In the genomic region with DNA sequence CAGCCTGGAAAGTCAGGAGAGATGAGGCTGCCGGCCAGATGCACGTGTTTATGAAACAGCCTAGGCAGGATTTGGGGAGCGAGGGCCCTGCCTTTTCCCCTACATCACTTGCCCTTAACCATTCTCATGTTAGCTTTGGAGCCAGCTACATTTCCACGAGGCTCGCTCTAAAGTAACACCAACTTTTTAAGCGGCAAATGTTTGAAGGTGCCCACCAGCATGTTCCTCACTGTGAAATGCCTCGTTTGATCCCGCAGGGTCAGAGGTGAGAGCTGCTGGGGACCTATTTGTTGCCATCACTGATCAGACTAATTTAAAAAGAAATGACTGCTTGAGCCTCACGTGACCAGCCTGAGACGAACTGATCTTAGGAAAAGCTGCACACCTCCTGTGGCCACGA, we compare ENCODE assay signal across 30 cellular contexts. TPM values are rescaled to one million over a fixed set of nuclear protein-coding genes. Genes with fewer than 3 reads are reported as not detected.
"Had no signal": no experiment of that assay in that cellular context is flagged by ENCODE, and none has a peak within 500 bp of the region (broad histone marks: within the 10 kb centered on the region; RNA-seq: fewer than 3 reads in every experiment).

No MANE protein-coding gene starts in this region.

- H3K4me3 ChIP-seq: ascending aorta, cardiac muscle cell, Peyer's patch had no signal

- H3K36me3 ChIP-seq: ascending aorta, cardiac muscle cell, Peyer's patch had no signal

- H3K4me1 ChIP-seq: ascending aorta, Peyer's patch had no signal

- DNase-seq: activated CD4-positive, alpha-beta T cell treated with anti-CD3 and anti-CD28 coated beads for 36 hours; activated CD4-positive, alpha-beta T cell treated with anti-CD3 and anti-CD28 coated beads, Interleukin-2, amount 10 ng/mL, durations not matched to agents 7 days and 5 days; activated CD4-positive, alpha-beta T cell treated with anti-CD3 and anti-CD28 coated beads, Interleukin-2, amount 50 U/mL, for 48 hours; activated CD8-positive, alpha-beta T cell treated with anti-CD3 and anti-CD28 coated beads, Interleukin-2, amount 10 ng/mL, durations not matched to agents 7 days and 5 days; activated gamma-delta T cell; activated naive CD4-positive, alpha-beta T cell treated with Interleukin-2 at 50 U/mL for 16 hours; activated naive CD8-positive, alpha-beta T cell treated with anti-CD3 and anti-CD28 coated beads, Interleukin-2, amount 10 ng/mL, durations not matched to agents 7 days and 5 days; activated T-cell treated with anti-CD3 and anti-CD28 coated beads, Interleukin-2, amount 50 U/mL, for 24 hours; NCI-H1092 treated with DMSO at 0.1 percent for 48 hours; NCI-H1417; NCI-H146; NCI-H187; NCI-H2029 treated with DMSO at 0.1 percent for 48 hours; NCI-H2107; NCI-H2171; NCI-H510A; NCI-H526; NCI-H748 treated with DMSO at 0.1 percent for 48 hours; NK-92 treated with Interleukin-12 subunit alpha and Interleukin-12 subunit beta, amount 100 ng/mL, for 24 hours; PC-3; RPMI8226; SW 1271; T-helper 1 cell; T-helper 2 cell; T1000 had no signal

- H3K27me3 ChIP-seq: ascending aorta, cardiac muscle cell, Peyer's patch had no signal

- H3K27ac ChIP-seq: ascending aorta, cardiac muscle cell, Peyer's patch had no signal

- ATAC-seq: activated CD4-positive, alpha-beta T cell treated with anti-CD3 and anti-CD28 coated beads for 36 hours; activated CD4-positive, CD25-positive, alpha-beta regulatory T cell treated with anti-CD3 and anti-CD28 coated beads, Interleukin-2, amount 50 U/mL, for 24 hours; PC-3 had no signal

- H3K9me3 ChIP-seq: ascending aorta, Peyer's patch had no signal

RNA-seq across cellular contexts. Expression of gene DACT2, which starts 51.6 kb away (rescaled TPM):
- total RNA-seq: activated CD8-positive, alpha-beta T cell treated with anti-CD3 and anti-CD28 coated beads, Interleukin-2, amount 10 ng/mL, durations not matched to agents 7 days and 5 days; activated naive CD8-positive, alpha-beta T cell treated with anti-CD3 and anti-CD28 coated beads, Interleukin-2, amount 10 ng/mL, durations not matched to agents 7 days and 5 days; ascending aorta; LHCN-M2; PC-3 had no signal
